In genomic region chr17:50532452-50533024, GRCh38 we compare ENCODE assay signal across 11 cellular contexts. TPM values are rescaled to one million over a fixed set of nuclear protein-coding genes. Genes with fewer than 3 reads are reported as not detected.
A peak's percentile ranks its signal among the peaks of the same experiment; 100 is the strongest.
DNase-seq lines count a peak whose midpoint lies in the region; ATAC-seq, FAIRE-seq and TF ChIP-seq lines count a peak whose summit lies in the region.
"Had no signal": no experiment of that assay in that cellular context is flagged by ENCODE, and none has a peak within 500 bp of the region (broad histone marks: within the 10 kb centered on the region; RNA-seq: fewer than 3 reads in every experiment).

Gene EPN3 (plus strand): TSS chr17:50532735. CDS start chr17:50536557, 3,822 bp downstream.

- ATAC-seq in A549, result peak; percentile 4 to 58; a peak in 3 of 6 replicates
- ATAC-seq in lower lobe of right lung, result peak; percentile 74 to 77
- ATAC-seq: stimulated activated naive B cell treated with anti-CD40 and anti-IgM and Interleukin-4, amounts not matched to agents 10 μg/mL and 1 μg/mL and 100 μg/mL, for 72 hours had no signal

- peak within 1 kb of the TSS; percentile 71 to 91 for H3K9ac ChIP-seq in colonic mucosa (ENCODE audit: low read depth in 2 of 2, low read length in 2 of 2)

- no peaks in the 10 kb centered on the region for H3K36me3 ChIP-seq in colonic mucosa
- no peaks in the 10 kb centered on the region for H3K36me3 ChIP-seq in lower lobe of right lung

- no peak within 1 kb of the TSS; the same call in 2 of the 3 replicates for H3K4me3 ChIP-seq in A549
- H3K4me3 ChIP-seq in colonic mucosa, result peak within 1 kb of the TSS; percentile 44
- peak within 1 kb of the TSS; percentile 23 for H3K4me3 ChIP-seq in lower lobe of right lung

- peak within 1 kb of the TSS in 1 of 2 experiments; percentile 81; a peak in 3 of 6 replicates for H3K27ac ChIP-seq in A549
- H3K27ac ChIP-seq in colonic mucosa, result peak within 1 kb of the TSS; percentile 87
- H3K27ac ChIP-seq in lower lobe of right lung, result no peak within 1 kb of the TSS

- H3K9me3 Mint-ChIP-seq in activated CD4-positive, alpha-beta memory T cell treated with anti-CD3 and anti-CD28 coated beads, Interleukin-2, amount 10 ng/mL, durations not matched to agents 7 days and 5 days, result no peaks in the 10 kb centered on the region
- H3K9me3 Mint-ChIP-seq: stimulated activated naive B cell treated with anti-CD40 and anti-IgM and Interleukin-4, amounts not matched to agents 10 μg/mL and 1 μg/mL and 100 μg/mL, for 72 hours had no signal

- peaks cover 28% of the 10 kb centered on the region for H3K4me1 ChIP-seq in A549
- no peaks in the 10 kb centered on the region for H3K4me1 ChIP-seq in colonic mucosa
- H3K4me1 ChIP-seq in lower lobe of right lung, result peaks cover 29% of the 10 kb centered on the region

- TF ChIP-seq CTCF in A549 (IDR thresholded peaks at IDR 0.05) (no peak), colonic mucosa (IDR thresholded peaks at IDR 0.05) (no peak), lower lobe of right lung (IDR thresholded peaks at IDR 0.05) (no peak)

- no peak within 1 kb of the TSS for H3K4me3 Mint-ChIP-seq in activated CD4-positive, alpha-beta memory T cell treated with anti-CD3 and anti-CD28 coated beads, Interleukin-2, amount 10 ng/mL, durations not matched to agents 7 days and 5 days
- H3K4me3 Mint-ChIP-seq: stimulated activated naive B cell treated with anti-CD40 and anti-IgM and Interleukin-4, amounts not matched to agents 10 μg/mL and 1 μg/mL and 100 μg/mL, for 72 hours had no signal

- CTCF ChIA-PET in A549 (lab: Yijun Ruan, JAX), result interaction anchor here (1.2 to 7.9 kb wide), 7 partner anchors 8 to 319 kb away, joined by 4 to 48 read pairs (median 5); no protein-coding TSS in a partner anchor
- CTCF ChIA-PET in activated CD4-positive, alpha-beta memory T cell treated with anti-CD3 and anti-CD28 coated beads, Interleukin-2, amount 10 ng/mL, durations not matched to agents 7 days and 5 days (lab: Charles Lee), result no interaction called here

- peaks cover 6% of the 10 kb centered on the region for H3K4me1 Mint-ChIP-seq in activated CD4-positive, alpha-beta memory T cell treated with anti-CD3 and anti-CD28 coated beads, Interleukin-2, amount 10 ng/mL, durations not matched to agents 7 days and 5 days

- H3K27me3 Mint-ChIP-seq in activated CD4-positive, alpha-beta memory T cell treated with anti-CD3 and anti-CD28 coated beads, Interleukin-2, amount 10 ng/mL, durations not matched to agents 7 days and 5 days, result peaks cover 54% of the 10 kb centered on the region

- 7% methylated on average over 5 of the region's 21 CpGs for WGBS in A549 (ENCODE audit: missing lambda C conversion rate)

- no peak within 1 kb of the TSS for H3K27ac Mint-ChIP-seq in activated CD4-positive, alpha-beta memory T cell treated with anti-CD3 and anti-CD28 coated beads, Interleukin-2, amount 10 ng/mL, durations not matched to agents 7 days and 5 days
- H3K27ac Mint-ChIP-seq: stimulated activated naive B cell treated with anti-CD40 and anti-IgM and Interleukin-4, amounts not matched to agents 10 μg/mL and 1 μg/mL and 100 μg/mL, for 72 hours had no signal

- FAIRE-seq in A549 (lab: Jason Lieb, UNC), result no peak

- H3K36me3 Mint-ChIP-seq in activated CD4-positive, alpha-beta memory T cell treated with anti-CD3 and anti-CD28 coated beads, Interleukin-2, amount 10 ng/mL, durations not matched to agents 7 days and 5 days (ENCODE audit: low read depth), result no peaks in the 10 kb centered on the region
- H3K36me3 Mint-ChIP-seq: stimulated activated naive B cell treated with anti-CD40 and anti-IgM and Interleukin-4, amounts not matched to agents 10 μg/mL and 1 μg/mL and 100 μg/mL, for 72 hours had no signal

- POLR2A ChIA-PET in A549 (lab: Yijun Ruan, JAX), result interaction anchor here (0.5 to 1.3 kb wide), 2 partner anchors 11 to 27 kb away, joined by 3 read pairs; no protein-coding TSS in a partner anchor
- POLR2A ChIA-PET in activated CD4-positive, alpha-beta memory T cell treated with anti-CD3 and anti-CD28 coated beads, Interleukin-2, amount 10 ng/mL, durations not matched to agents 7 days and 5 days (lab: Charles Lee), result interaction anchor here (1.3 kb wide), 1 partner anchor 49 kb away, joined by 3 read pairs; no protein-coding TSS in a partner anchor

- H3K27me3 ChIP-seq in colonic mucosa, result peaks cover 7% of the 10 kb centered on the region
- H3K27me3 ChIP-seq in lower lobe of right lung (ENCODE audit: low read depth), result peaks cover 46% of the 10 kb centered on the region

- peak within 1 kb of the TSS; percentile 83 for H3K4me2 ChIP-seq in A549

- no peak for DNase-seq in A549 (ENCODE audit: low read depth in 1 of 2, low spot score in 1 of 2)
- DNase-seq in HuH-7.5 (ENCODE audit: low spot score), result peak; percentile 76
- DNase-seq in colonic mucosa, result peak; percentile 87
- peak; percentile 75 for DNase-seq in lower lobe of right lung
- no peak for DNase-seq in activated CD4-positive, alpha-beta memory T cell treated with anti-CD3 and anti-CD28 coated beads, Interleukin-2, amount 10 ng/mL, durations not matched to agents 7 days and 5 days
- no peak for DNase-seq in activated CD4-positive, alpha-beta T cell treated with anti-CD3 and anti-CD28 coated beads, Interleukin-2, amount 50 U/mL, for 1 hour
- DNase-seq in effector CD8-positive, alpha-beta T cell (lab: John Stamatoyannopoulos, UW), result no peak
- DNase-seq in NCI-H1092 treated with DMSO at 0.1 percent for 48 hours (lab: John Stamatoyannopoulos, UW), result no peak
- DNase-seq: cortex of kidney; stimulated activated naive B cell treated with anti-CD40 and anti-IgM and Interleukin-4, amounts not matched to agents 10 μg/mL and 1 μg/mL and 100 μg/mL, for 72 hours had no signal

- intact Hi-C loops in colonic mucosa (cut with DNase I) (no loop called here), lower lobe of right lung (cut with DNase I) (no loop called here)

- H3K9me3 ChIP-seq in A549 (no peaks in the 10 kb centered on the region), colonic mucosa (no peaks in the 10 kb centered on the region), lower lobe of right lung (no peaks in the 10 kb centered on the region)

- no peak for TF ChIP-seq RAD21 in A549 (conservative IDR thresholded peaks at IDR 0.05 in 1 of 2, IDR thresholded peaks at IDR 0.05 in 1 of 2)

- TF ChIP-seq EP300 in A549 (IDR thresholded peaks at IDR 0.05), result no peak

- no peak for TF ChIP-seq POLR2A in A549 (IDR thresholded peaks at IDR 0.05; ENCODE audit: low read length)

TF ChIP-seq in A549, 52 proteins besides CTCF, POLR2A, EP300 and RAD21 (continues in another document):
- TF ChIP-seq FOSB (CRISPR knock-in tag; IDR thresholded peaks at IDR 0.05), result no peak
- no peak for TF ChIP-seq SMC3 (IDR thresholded peaks at IDR 0.05)
- TF ChIP-seq CEBPB (IDR thresholded peaks at IDR 0.05), result no peak
- no peak for TF ChIP-seq CBX2 (IDR thresholded peaks at IDR 0.05; ENCODE audit: borderline replicate concordance, low read depth)
- no peak for TF ChIP-seq NPAS2 (CRISPR knock-in tag; IDR thresholded peaks at IDR 0.05; ENCODE audit: borderline replicate concordance)
- no peak for TF ChIP-seq HOXB13 (CRISPR knock-in tag; IDR thresholded peaks at IDR 0.05; ENCODE audit: low read depth)
- TF ChIP-seq, protein P1, sequence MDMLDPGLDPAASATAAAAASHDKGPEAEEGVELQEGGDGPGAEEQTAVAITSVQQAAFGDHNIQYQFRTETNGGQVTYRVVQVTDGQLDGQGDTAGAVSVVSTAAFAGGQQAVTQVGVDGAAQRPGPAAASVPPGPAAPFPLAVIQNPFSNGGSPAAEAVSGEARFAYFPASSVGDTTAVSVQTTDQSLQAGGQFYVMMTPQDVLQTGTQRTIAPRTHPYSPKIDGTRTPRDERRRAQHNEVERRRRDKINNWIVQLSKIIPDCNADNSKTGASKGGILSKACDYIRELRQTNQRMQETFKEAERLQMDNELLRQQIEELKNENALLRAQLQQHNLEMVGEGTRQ (IDR thresholded peaks at IDR 0.05), result no peak
- TF ChIP-seq FOXS1 (CRISPR knock-in tag; IDR thresholded peaks at IDR 0.05), result no peak
- TF ChIP-seq SREBF2 (IDR thresholded peaks at IDR 0.05), result no peak
- TF ChIP-seq, protein P2, sequence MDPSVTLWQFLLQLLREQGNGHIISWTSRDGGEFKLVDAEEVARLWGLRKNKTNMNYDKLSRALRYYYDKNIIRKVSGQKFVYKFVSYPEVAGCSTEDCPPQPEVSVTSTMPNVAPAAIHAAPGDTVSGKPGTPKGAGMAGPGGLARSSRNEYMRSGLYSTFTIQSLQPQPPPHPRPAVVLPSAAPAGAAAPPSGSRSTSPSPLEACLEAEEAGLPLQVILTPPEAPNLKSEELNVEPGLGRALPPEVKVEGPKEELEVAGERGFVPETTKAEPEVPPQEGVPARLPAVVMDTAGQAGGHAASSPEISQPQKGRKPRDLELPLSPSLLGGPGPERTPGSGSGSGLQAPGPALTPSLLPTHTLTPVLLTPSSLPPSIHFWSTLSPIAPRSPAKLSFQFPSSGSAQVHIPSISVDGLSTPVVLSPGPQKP (IDR thresholded peaks at IDR 0.05; ENCODE audit: low read depth, low read length), result no peak
- TF ChIP-seq HOXB5 (CRISPR knock-in tag; IDR thresholded peaks at IDR 0.05), result no peak
- TF ChIP-seq RARB (CRISPR knock-in tag; IDR thresholded peaks at IDR 0.05), result no peak
- no peak for TF ChIP-seq PBX3 (IDR thresholded peaks at IDR 0.05)
- TF ChIP-seq BHLHE40 (IDR thresholded peaks at IDR 0.05; ENCODE audit: low read depth, low read length), result no peak
- no peak for TF ChIP-seq HEYL (CRISPR knock-in tag; IDR thresholded peaks at IDR 0.05)
- no peak for TF ChIP-seq ESRRA (IDR thresholded peaks at IDR 0.05; ENCODE audit: borderline replicate concordance, low read length)
- TF ChIP-seq RCOR1 (IDR thresholded peaks at IDR 0.05; ENCODE audit: low read depth, low read length), result no peak
- no peak for TF ChIP-seq CHD4 (IDR thresholded peaks at IDR 0.05; ENCODE audit: borderline replicate concordance)

RNA-seq across cellular contexts. Expression of gene EPN3, which starts in this region (rescaled TPM):
- 0.09 and 0.13 TPM in 2 replicates for polyA plus RNA-seq in A549 (2011; rRNA removed)
- 0.15 and 0.39 TPM in 2 replicates for polyA plus RNA-seq in A549 (2012; cell fraction: cytosol; rRNA removed)
- 0.22 and 0.67 TPM in 2 replicates for polyA plus RNA-seq in A549 (2012; cell fraction: nucleus; rRNA removed)
- 0.18 to 0.26 TPM (median 0.20 TPM) in 3 replicates for polyA plus RNA-seq in A549 (2017; fragmentation: RNase III; extraction: RNeasy Plus Mini Kit Qiagen cat#74134 plus additional on column Dnase treatment)
- 0.12 and 0.78 TPM in 2 replicates for polyA minus RNA-seq in A549 (2011; rRNA and poly(A)+ RNA removed)
- 10 to 100 TPM; 18.3 to 79.8 TPM for total RNA-seq in colonic mucosa
- 1.5 TPM for total RNA-seq in lower lobe of right lung
- total RNA-seq in activated CD4-positive, alpha-beta memory T cell treated with anti-CD3 and anti-CD28 coated beads, Interleukin-2, amount 10 ng/mL, durations not matched to agents 7 days and 5 days, result not detected
- total RNA-seq: omental fat pad had no signal

Comparison
In these comparisons a context has a peak if more than half of its experiments do, and no peak if none do; other contexts are left out.
1. Peak in ATAC-seq and H3K4me2 ChIP-seq in A549; RNA of the gene not detected or under 1 TPM.
2. DNase-seq: peak in HuH-7.5 (single experiment), colonic mucosa (single experiment) and lower lobe of right lung (single experiment); none in A549 (0 of 2), activated CD4-positive, alpha-beta memory T cell treated with anti-CD3 and anti-CD28 coated beads, Interleukin-2, amount 10 ng/mL, durations not matched to agents 7 days and 5 days (single experiment), activated CD4-positive, alpha-beta T cell treated with anti-CD3 and anti-CD28 coated beads, Interleukin-2, amount 50 U/mL, for 1 hour (single experiment), effector CD8-positive, alpha-beta T cell (single experiment) and NCI-H1092 treated with DMSO at 0.1 percent for 48 hours (single experiment).